In the genomic region with DNA sequence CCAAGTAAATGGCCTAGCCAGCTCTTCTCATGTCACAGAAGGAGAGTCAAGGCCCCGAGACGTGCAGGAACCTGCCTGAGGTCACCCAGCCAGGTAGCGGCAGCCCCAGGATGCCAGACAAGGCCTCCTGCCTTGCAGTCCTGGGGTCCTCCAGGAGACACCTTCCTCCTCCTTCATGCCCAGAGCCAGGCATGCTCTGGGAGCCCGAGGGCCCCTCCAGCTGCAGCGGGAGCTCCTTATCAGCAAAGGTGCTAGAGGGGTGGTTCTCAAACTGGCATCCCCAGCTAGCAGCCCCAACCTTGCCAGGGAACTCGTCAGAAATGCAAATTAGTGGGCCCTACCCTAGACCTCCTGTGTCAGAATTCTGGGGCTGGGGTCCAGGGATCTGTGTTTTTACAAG, we compare ENCODE assay signal across 7 cellular contexts.
"Had no signal": no experiment of that assay in that cellular context is flagged by ENCODE, and none has a peak within 500 bp of the region (broad histone marks: within the 10 kb centered on the region; RNA-seq: fewer than 3 reads in every experiment).

No MANE protein-coding gene starts in this region.

- ATAC-seq: GM23338 had no signal

- H2AFZ ChIP-seq: GM23338 had no signal

- DNase-seq: H9, HCEC 1CT, KBM-7 had no signal

- H3K4me3 ChIP-seq: GM23338 had no signal

- H3K4me2 ChIP-seq: GM23338 had no signal

- FAIRE-seq: H1, H54, HTR-8/SVneo had no signal
